Comparison of ENCODE assay signal across 1 cellular context in the genomic region with DNA sequence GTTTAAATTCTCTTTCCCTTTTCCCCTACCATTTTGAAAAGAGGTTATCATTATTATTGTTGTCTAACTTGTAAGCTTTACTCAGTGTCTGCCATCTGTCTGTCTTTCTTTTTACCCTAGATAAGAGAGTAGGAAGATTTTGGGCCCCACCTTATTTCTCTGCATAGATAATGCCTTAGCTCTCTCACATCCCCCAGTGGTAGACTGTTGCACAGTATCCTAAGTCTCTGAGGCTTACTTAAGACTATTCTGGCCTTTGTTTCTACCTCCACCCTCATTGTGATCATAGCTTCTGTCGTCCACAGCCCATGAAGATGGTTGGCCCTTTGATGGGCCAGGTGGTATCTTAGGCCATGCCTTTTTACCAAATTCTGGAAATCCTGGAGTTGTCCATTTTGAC.
TF ChIP-seq lines count a peak whose summit lies in the region.

No MANE protein-coding gene starts in this region.

TF ChIP-seq in K562, 482 proteins besides CTCF, POLR2A, EP300 and RAD21:
- TF ChIP-seq PKNOX1 (IDR thresholded peaks at IDR 0.05) (0 out of 2 replicates have a peak, but pooled peaks have one; percentile 13), SMC3 (conservative IDR thresholded peaks at IDR 0.05; ENCODE audit: insufficient read depth, low read depth, low read length) (peak; percentile 71), KLF16 (IDR thresholded peaks at IDR 0.05) (peak; percentile 61), ESRRB (CRISPR knock-in tag; IDR thresholded peaks at IDR 0.05; ENCODE audit: borderline replicate concordance) (no peak), RBM14 (IDR thresholded peaks at IDR 0.05; ENCODE audit: borderline replicate concordance, insufficient read depth, low read depth, low read length) (no peak)
- TF ChIP-seq, protein P1, sequence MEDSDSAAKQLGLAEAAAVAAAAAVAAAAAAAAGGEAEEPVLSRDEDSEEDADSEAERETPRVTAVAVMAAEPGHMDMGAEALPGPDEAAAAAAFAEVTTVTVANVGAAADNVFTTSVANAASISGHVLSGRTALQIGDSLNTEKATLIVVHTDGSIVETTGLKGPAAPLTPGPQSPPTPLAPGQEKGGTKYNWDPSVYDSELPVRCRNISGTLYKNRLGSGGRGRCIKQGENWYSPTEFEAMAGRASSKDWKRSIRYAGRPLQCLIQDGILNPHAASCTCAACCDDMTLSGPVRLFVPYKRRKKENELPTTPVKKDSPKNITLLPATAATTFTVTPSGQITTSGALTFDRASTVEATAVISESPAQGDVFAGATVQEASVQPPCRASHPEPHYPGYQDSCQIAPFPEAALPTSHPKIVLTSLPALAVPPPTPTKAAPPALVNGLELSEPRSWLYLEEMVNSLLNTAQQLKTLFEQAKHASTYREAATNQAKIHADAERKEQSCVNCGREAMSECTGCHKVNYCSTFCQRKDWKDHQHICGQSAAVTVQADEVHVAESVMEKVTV (CRISPR knock-in tag; IDR thresholded peaks at IDR 0.05) = peak; percentile 48
